ENCODE assay signal across 19 cellular contexts in genomic region chr20:45174434-45175364, GRCh38. TPM values are rescaled to one million over a fixed set of nuclear protein-coding genes. Genes with fewer than 3 reads are reported as not detected.
DNase-seq lines count a peak whose midpoint lies in the region; ATAC-seq and TF ChIP-seq lines count a peak whose summit lies in the region.
"Had no signal": no experiment of that assay in that cellular context is flagged by ENCODE, and none has a peak within 500 bp of the region (broad histone marks: within the 10 kb centered on the region; RNA-seq: fewer than 3 reads in every experiment).

PI3 (plus strand) TSS chr20:45174902; CDS start chr20:45174923, 21 bp downstream.

- no peak within 1 kb of the TSS for H3K4me3 ChIP-seq in cardiac fibroblast (replicated peaks in 1 of 2; ENCODE audit: low read depth in 2 of 2, low read length in 2 of 2)
- H3K4me3 ChIP-seq in left lung, result no peak within 1 kb of the TSS
- no peak within 1 kb of the TSS for H3K4me3 ChIP-seq in vagina
- no peak within 1 kb of the TSS for H3K4me3 ChIP-seq in CD8-positive, alpha-beta T cell (ENCODE audit: low read depth, low read length)
- H3K4me3 ChIP-seq: heart left ventricle, tibial nerve had no signal

- POLR2A ChIA-PET in CD8-positive, alpha-beta T cell (lab: Charles Lee), result no interaction called here

- peaks cover 0 to 9% of the 10 kb centered on the region in 2 donors for H3K4me1 ChIP-seq in left lung
- no peaks in the 10 kb centered on the region for H3K4me1 ChIP-seq in vagina
- no peaks in the 10 kb centered on the region for H3K4me1 ChIP-seq in CD8-positive, alpha-beta T cell (ENCODE audit: insufficient read depth, low read length)
- H3K4me1 ChIP-seq: heart left ventricle, tibial nerve had no signal

- H3K27ac Mint-ChIP-seq in CD8-positive, alpha-beta T cell, result no peak within 1 kb of the TSS
- H3K27ac Mint-ChIP-seq: activated naive CD4-positive, alpha-beta T cell treated with anti-CD3 and anti-CD28 coated beads for 36 hours; effector memory CD8-positive, alpha-beta T cell; natural killer cell had no signal

- CTCF ChIA-PET in CD8-positive, alpha-beta T cell (lab: Charles Lee), result no interaction called here

- peak within 1 kb of the TSS in 1 of 2 donors; percentile 64 for H3K27ac ChIP-seq in left lung
- H3K27ac ChIP-seq in vagina, result no peak within 1 kb of the TSS
- no peak within 1 kb of the TSS for H3K27ac ChIP-seq in CD8-positive, alpha-beta T cell (ENCODE audit: low read depth, low read length)
- H3K27ac ChIP-seq: brain microvascular endothelial cell, heart left ventricle, tibial nerve had no signal

- H3K27me3 ChIP-seq in left lung, result no peaks in the 10 kb centered on the region
- H3K27me3 ChIP-seq in vagina, result no peaks in the 10 kb centered on the region
- no peaks in the 10 kb centered on the region for H3K27me3 ChIP-seq in CD8-positive, alpha-beta T cell (ENCODE audit: insufficient read depth, low read length)
- H3K27me3 ChIP-seq: tibial nerve had no signal

- intact Hi-C loops in left cardiac atrium (cut with DNase I), result no loop called here
- intact Hi-C loops in Right ventricle myocardium inferior (cut with DNase I), result no loop called here
- intact Hi-C loops in left lung (cut with DNase I), result no loop called here
- intact Hi-C loops in vagina (cut with DNase I), result no loop called here
- intact Hi-C loops in CD8-positive, alpha-beta T cell (cut with DNase I, micrococcal nuclease), result no loop called here

- H3K9me3 Mint-ChIP-seq in CD8-positive, alpha-beta T cell, result no peaks in the 10 kb centered on the region
- H3K9me3 Mint-ChIP-seq: activated naive CD4-positive, alpha-beta T cell treated with anti-CD3 and anti-CD28 coated beads for 36 hours; effector memory CD8-positive, alpha-beta T cell; natural killer cell had no signal

- no peaks in the 10 kb centered on the region for H3K36me3 ChIP-seq in left lung
- no peaks in the 10 kb centered on the region for H3K36me3 ChIP-seq in vagina
- H3K36me3 ChIP-seq in CD8-positive, alpha-beta T cell (ENCODE audit: insufficient read depth, low read length), result no peaks in the 10 kb centered on the region
- H3K36me3 ChIP-seq: brain microvascular endothelial cell, heart left ventricle, tibial nerve had no signal

- TF ChIP-seq POLR2A in vagina (IDR thresholded peaks at IDR 0.05), result no peak

- H3K4me1 Mint-ChIP-seq in CD8-positive, alpha-beta T cell (ENCODE audit: low read depth), result no peaks in the 10 kb centered on the region
- H3K4me1 Mint-ChIP-seq: natural killer cell had no signal

- H3K4me3 Mint-ChIP-seq in CD8-positive, alpha-beta T cell, result no peak within 1 kb of the TSS
- H3K4me3 Mint-ChIP-seq: activated naive CD4-positive, alpha-beta T cell treated with anti-CD3 and anti-CD28 coated beads for 36 hours; effector memory CD8-positive, alpha-beta T cell; natural killer cell had no signal

- H3K36me3 Mint-ChIP-seq in CD8-positive, alpha-beta T cell, result no peaks in the 10 kb centered on the region
- H3K36me3 Mint-ChIP-seq: natural killer cell had no signal

- ATAC-seq in left cardiac atrium (no peak), Right ventricle myocardium inferior (no peak), left lung (peak; percentile 25)
- no peak for ATAC-seq in CD8-positive, alpha-beta T cell
- ATAC-seq: effector memory CD8-positive, alpha-beta T cell; heart left ventricle; natural killer cell had no signal

- peak; percentile 23 for DNase-seq in left cardiac atrium
- no peak for DNase-seq in Right ventricle myocardium inferior (ENCODE audit: missing footprints)
- peak; percentile 52 to 57 for DNase-seq in cardiac fibroblast (ENCODE audit: low read depth in 2 of 2)
- peak in 1 of 2 donors; percentile 85 for DNase-seq in left lung
- DNase-seq in vagina (ENCODE audit: extremely low spot score in 2 of 2), result no peak
- DNase-seq in CD8-positive, alpha-beta T cell, result no peak
- no peak for DNase-seq in activated T-cell treated with anti-CD3 and anti-CD28 coated beads, Interleukin-2, amount 50 U/mL, for 48 hours
- DNase-seq in NCI-H1092 (lab: John Stamatoyannopoulos, UW), result no peak
- DNase-seq: 8988T; activated naive CD4-positive, alpha-beta T cell treated with anti-CD3 and anti-CD28 coated beads for 36 hours; brain microvascular endothelial cell; effector memory CD8-positive, alpha-beta T cell; natural killer cell; NCI-H1417; NCI-H446; stimulated activated CD4-positive, alpha-beta T cell treated with anti-CD3 and anti-CD28 coated beads, Interleukin-1b, Interleukin-23, amount 100 ng/mL, for 48 hours; stimulated activated CD8-positive, alpha-beta memory T cell treated with anti-CD3 and anti-CD28 coated beads, Interleukin-4, amount 100 ng/mL, for 48 hours had no signal

- H3K27me3 Mint-ChIP-seq in CD8-positive, alpha-beta T cell (ENCODE audit: low read depth), result peaks cover 7% of the 10 kb centered on the region

- no peak for TF ChIP-seq CTCF in cardiac fibroblast (IDR thresholded peaks at IDR 0.05; ENCODE audit: low read depth, low read length)
- no peak for TF ChIP-seq CTCF in left lung (IDR thresholded peaks at IDR 0.05)
- no peak for TF ChIP-seq CTCF in vagina (IDR thresholded peaks at IDR 0.05)
- no peak for TF ChIP-seq CTCF in CD8-positive, alpha-beta T cell (IDR thresholded peaks at IDR 0.05)

- H3K9me3 ChIP-seq in left lung, result no peaks in the 10 kb centered on the region
- no peaks in the 10 kb centered on the region for H3K9me3 ChIP-seq in vagina
- no peaks in the 10 kb centered on the region for H3K9me3 ChIP-seq in CD8-positive, alpha-beta T cell (ENCODE audit: low read length)

RNA-seq across cellular contexts. Expression of gene PI3, which starts in this region (rescaled TPM):
- total RNA-seq in left cardiac atrium (1 to 10 TPM in 1 of 2 donors, not detected in 1; 1.4 TPM), Right ventricle myocardium inferior (not detected), left lung (100 to 1,000 TPM in 1 of 2 donors, 1 to 10 TPM in 1; 1.4 to 165 TPM), vagina (234 TPM)
- total RNA-seq in CD8-positive, alpha-beta T cell, result not detected
- total RNA-seq: activated naive CD4-positive, alpha-beta T cell treated with anti-CD3 and anti-CD28 coated beads for 36 hours; tibial nerve had no signal

Comparison
In these comparisons a context has a peak if more than half of its experiments do, and no peak if none do; other contexts are left out.
1. DNase-seq: peak in left cardiac atrium (single experiment) and cardiac fibroblast (2 of 2); none in Right ventricle myocardium inferior (single experiment), vagina (0 of 2), CD8-positive, alpha-beta T cell (0 of 7), activated T-cell treated with anti-CD3 and anti-CD28 coated beads, Interleukin-2, amount 50 U/mL, for 48 hours (0 of 2) and NCI-H1092 (single experiment).